8 cellular contexts compared by ENCODE assay signal in the genomic region with DNA sequence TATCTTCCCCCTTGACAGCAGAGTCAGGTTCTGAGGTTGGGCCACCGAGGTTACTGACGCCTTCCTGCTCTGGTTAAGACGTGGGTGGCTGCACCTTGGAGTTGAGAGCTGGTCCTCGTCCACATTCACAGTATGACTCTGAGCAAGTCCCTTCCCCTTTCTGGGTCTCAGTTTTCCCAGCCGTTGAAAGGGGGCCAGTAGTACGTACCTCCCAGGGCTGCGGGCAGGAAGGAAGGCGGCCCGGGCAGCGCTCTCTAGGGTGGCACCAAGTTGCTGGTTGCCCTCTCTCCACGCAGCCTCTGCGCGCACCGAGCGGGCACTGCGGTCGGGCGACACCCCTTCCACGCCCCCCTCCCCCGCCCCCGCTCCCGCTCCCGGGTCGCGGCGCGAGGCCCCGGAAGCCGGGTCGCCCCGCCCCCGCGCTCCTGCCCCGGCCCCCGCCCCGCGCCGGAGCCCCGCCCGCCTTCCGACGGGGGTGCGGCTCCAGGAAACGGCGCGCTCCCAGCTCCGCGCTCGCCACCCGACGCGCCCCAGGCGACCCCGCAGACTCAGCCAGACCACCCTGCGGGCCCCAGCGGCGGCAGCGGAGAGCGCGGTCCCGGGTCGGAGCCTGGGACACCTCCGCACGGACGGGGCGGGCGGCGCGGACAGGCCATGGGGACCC. TPM values are rescaled to one million over a fixed set of nuclear protein-coding genes. Genes with fewer than 3 reads are reported as not detected.
DNase-seq lines count a peak whose midpoint lies in the region; ATAC-seq and TF ChIP-seq lines count a peak whose summit lies in the region.

TSS of gene EHBP1L1 (plus strand) at position 486 of the 664 bp plus-strand sequence. CDS start 250 bp downstream, outside the sequence.

- ATAC-seq in activated CD4-positive, CD25-positive, alpha-beta regulatory T cell treated with anti-CD3 and anti-CD28 coated beads, Interleukin-2, amount 50 U/mL, for 24 hours, result peak; percentile 16 to 18
- ATAC-seq in HG03442 (IDR thresholded peaks at IDR 0.05; ENCODE audit: unreplicated experiment), result no peak

- peaks cover 0 to 6% (median 1%) of the 10 kb centered on the region in 4 donors for H3K36me3 ChIP-seq in liver (ENCODE audit: control insufficient read depth in 4 of 4, insufficient read depth in 3 of 4, low read depth in 1 of 4, low read length in 3 of 4)

- TF ChIP-seq RAD21 in liver (IDR thresholded peaks at IDR 0.05), result no peak

- no peaks in the 10 kb centered on the region for H3K27me3 ChIP-seq in liver (ENCODE audit: control insufficient read depth in 4 of 4, insufficient read depth in 4 of 4, low read length in 3 of 4)

- peaks cover 22 to 58% (median 45%) of the 10 kb centered on the region in 4 donors for H3K4me1 ChIP-seq in liver (ENCODE audit: control insufficient read depth in 4 of 4, insufficient read depth in 4 of 4, low read length in 3 of 4)

- no peaks in the 10 kb centered on the region for H3K9me3 ChIP-seq in liver (ENCODE audit: control insufficient read depth in 4 of 4, low read length in 3 of 4)

- peak; percentile 36 for DNase-seq in NCI-H1436 (lab: John Stamatoyannopoulos, UW)
- DNase-seq in NCI-H1436 treated with DMSO at 0.1 percent for 48 hours (lab: John Stamatoyannopoulos, UW), result no peak
- DNase-seq in MV-4-11 (lab: John Stamatoyannopoulos, UW), result peak; percentile 80
- DNase-seq in stimulated activated CD8-positive, alpha-beta memory T cell treated with anti-CD3 and anti-CD28 coated beads, Interleukin-12 subunit alpha, Interleukin-12 subunit beta, amount 100 ng/mL, for 4 hours (ENCODE audit: low read depth), result peak; percentile 68

- no peak for TF ChIP-seq CTCF in liver (IDR thresholded peaks at IDR 0.05; ENCODE audit: low read depth, low read length, missing input control)

- peak within 1 kb of the TSS; percentile 55 to 66 (median 57) for H3K4me3 ChIP-seq in liver (ENCODE audit: low read depth in 1 of 3, low read length in 3 of 3)

- H3K9ac ChIP-seq in liver (ENCODE audit: low read depth in 1 of 2, low read length in 2 of 2), result peak within 1 kb of the TSS; percentile 8 to 11

- WGBS in liver, result 1% methylated on average over 69 of the region's 69 CpGs

- H3K27ac ChIP-seq in cingulate gyrus (ENCODE audit: low read depth, low read length) (peak within 1 kb of the TSS; percentile 81), liver (ENCODE audit: low read depth in 1 of 2, low read length in 2 of 2) (peak within 1 kb of the TSS; percentile 76 to 88)

TF ChIP-seq in liver, 16 proteins besides CTCF, POLR2A, EP300 and RAD21:
- TF ChIP-seq JUND (IDR thresholded peaks at IDR 0.05) (no peak), REST (IDR thresholded peaks at IDR 0.05) (no peak), NR2F2 (IDR thresholded peaks at IDR 0.05) (no peak), FOXA2 (IDR thresholded peaks at IDR 0.05) (no peak), HNF4A (conservative IDR thresholded peaks at IDR 0.05) (no peak), EGR1 (IDR thresholded peaks at IDR 0.05; ENCODE audit: low read depth in 2 of 2) (no peak), FOXA1 (IDR thresholded peaks at IDR 0.05) (no peak), HNF4G (IDR thresholded peaks at IDR 0.05) (no peak), TAF1 (conservative IDR thresholded peaks at IDR 0.05) (no peak), RXRA (IDR thresholded peaks at IDR 0.05) (no peak)

RNA-seq across cellular contexts. Expression of gene EHBP1L1, which starts in this region (rescaled TPM):
- 100 to 1,000 TPM in 1 of 2 donors, 10 to 100 TPM in 1; 13.6 to 120 TPM for total RNA-seq in liver
- 1 to 10 TPM; 1.1 to 6.5 TPM for polyA plus RNA-seq in liver
